9 cellular contexts compared by ENCODE assay signal in the genomic region with DNA sequence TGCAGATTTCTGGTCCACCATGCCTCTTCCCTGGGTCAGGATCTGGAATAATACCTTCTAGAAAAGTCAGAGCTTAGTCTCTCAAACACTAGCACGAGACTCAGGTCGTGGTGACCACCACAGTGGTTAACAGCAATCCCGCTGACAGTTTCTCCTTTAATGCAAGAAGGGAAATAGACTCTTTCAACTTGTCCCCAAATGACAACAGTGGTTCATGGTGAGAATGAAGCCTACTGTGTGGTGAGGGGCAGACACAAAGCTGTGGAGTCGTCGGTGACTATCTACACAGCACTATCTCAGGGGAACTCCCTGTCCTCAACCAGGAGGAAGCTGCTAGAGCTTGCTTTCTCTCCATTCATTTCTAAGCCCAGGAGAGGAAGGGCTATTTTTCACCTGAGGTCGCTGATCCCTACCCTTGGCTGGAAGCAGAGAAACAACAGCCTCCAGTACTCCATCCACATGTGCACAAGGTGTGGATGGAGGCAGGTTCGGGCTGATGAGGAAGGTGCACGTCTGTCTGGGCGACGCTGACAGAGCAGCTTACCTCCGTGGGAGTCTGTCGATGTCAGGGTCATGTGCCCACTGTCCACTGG.
DNase-seq lines count a peak whose midpoint lies in the region; ATAC-seq and TF ChIP-seq lines count a peak whose summit lies in the region.
"Had no signal": no experiment of that assay in that cellular context is flagged by ENCODE, and none has a peak within 500 bp of the region (broad histone marks: within the 10 kb centered on the region; RNA-seq: fewer than 3 reads in every experiment).

No MANE protein-coding gene starts in this region.

- no peaks in the 10 kb centered on the region for H3K36me3 ChIP-seq in brain microvascular endothelial cell (replicated peaks)

- peak; percentile 45 for ATAC-seq in HG03064 (IDR thresholded peaks at IDR 0.05; ENCODE audit: low read depth, unreplicated experiment)

- DNase-seq in stimulated activated CD4-positive, alpha-beta T cell treated with anti-CD3 and anti-CD28 coated beads, Interleukin-1b, Interleukin-23, amount 100 ng/mL, for 48 hours, result peak; percentile 37
- no peak for DNase-seq in stimulated activated CD4-positive, alpha-beta T cell treated with anti-CD3 and anti-CD28 coated beads, Interleukin-4, amount 100 ng/mL, for 4 hours
- DNase-seq in brain microvascular endothelial cell (no peak), retina (no peak), NCI-H146 treated with DMSO at 0.1 percent for 48 hours (lab: John Stamatoyannopoulos, UW; ENCODE audit: unreplicated experiment) (no peak), NCI-H82 treated with DMSO at 0.1 percent for 48 hours (lab: John Stamatoyannopoulos, UW; ENCODE audit: unreplicated experiment) (no peak), cortex of kidney (lab: John Stamatoyannopoulos, UW) (no peak)
- DNase-seq: DMS79 treated with DMSO at 0.1 percent for 48 hours had no signal

- in situ Hi-C loops in brain microvascular endothelial cell (cut with HindIII; ENCODE audit: low pct_ligation_motif_present, low sequenced_read_pairs), result no loop called here

- TF ChIP-seq CTCF in brain microvascular endothelial cell (IDR thresholded peaks at IDR 0.05; ENCODE audit: low read depth, low read length, missing control alignments), result no peak

- H3K27ac ChIP-seq in brain microvascular endothelial cell, result peak overlapping the region; percentile 39

- no peak overlapping the region for H3K4me3 ChIP-seq in brain microvascular endothelial cell (ENCODE audit: low read depth, low read length)

- no peaks in the 10 kb centered on the region for H3K27me3 ChIP-seq in brain microvascular endothelial cell (replicated peaks)
